Comparison of ENCODE assay signal across 8 cellular contexts in genomic region chr2:84495539-84496146, GRCh38. TPM values are rescaled to one million over a fixed set of nuclear protein-coding genes. Genes with fewer than 3 reads are reported as not detected.
A peak's percentile ranks its signal among the peaks of the same experiment; 100 is the strongest.
DNase-seq lines count a peak whose midpoint lies in the region; ATAC-seq and TF ChIP-seq lines count a peak whose summit lies in the region.

No MANE protein-coding gene starts in this region.

- no peaks in the 10 kb centered on the region for H3K79me2 ChIP-seq in DOHH2 (ENCODE audit: control insufficient read depth, low read length)

- no peaks in the 10 kb centered on the region for H3K9me2 ChIP-seq in DOHH2 (replicated peaks; ENCODE audit: control insufficient read depth, low read length)

- no peaks in the 10 kb centered on the region for H4K20me1 ChIP-seq in DOHH2 (ENCODE audit: control insufficient read depth, insufficient read depth, low read depth, low read length)

- no peak overlapping the region for H3K4me2 ChIP-seq in DOHH2 (ENCODE audit: low read length)

- no peaks in the 10 kb centered on the region for H3K9me3 ChIP-seq in DOHH2 (ENCODE audit: control insufficient read depth, insufficient read depth, low read length)
- no peaks in the 10 kb centered on the region for H3K9me3 ChIP-seq in gastrocnemius medialis

- H3K27me3 ChIP-seq in DOHH2 (ENCODE audit: control insufficient read depth, low read length) (no peaks in the 10 kb centered on the region), gastrocnemius medialis (no peaks in the 10 kb centered on the region)

- no peaks in the 10 kb centered on the region for H3K36me3 ChIP-seq in DOHH2 (ENCODE audit: control insufficient read depth, low read length)
- no peaks in the 10 kb centered on the region for H3K36me3 ChIP-seq in gastrocnemius medialis

- peak; percentile 80 for DNase-seq in NCI-H82 (lab: John Stamatoyannopoulos, UW)
- DNase-seq in activated naive CD8-positive, alpha-beta T cell treated with anti-CD3 and anti-CD28 coated beads, Interleukin-2, amount 50 U/mL, for 24 hours, result no peak
- no peak for DNase-seq in left cardiac atrium
- no peak for DNase-seq in gastrocnemius medialis
- no peak for DNase-seq in ureter (ENCODE audit: low spot score)

- in situ Hi-C loops in gastrocnemius medialis (cut with MboI; ENCODE audit: low sequenced_read_pairs in 4 of 4), result loop anchor here (5.0 to 25.0 kb wide), 4 partner anchors 377 to 792 kb away; partner anchors contain the start of gene TRABD2A (in 3 of the 4)

- H3K4me1 Mint-ChIP-seq in activated naive CD8-positive, alpha-beta T cell treated with anti-CD3 and anti-CD28 coated beads, Interleukin-2, amount 50 U/mL, for 24 hours, result peaks cover 8% of the 10 kb centered on the region

- H3F3A ChIP-seq in DOHH2 (ENCODE audit: control insufficient read depth, insufficient read depth), result no peaks in the 10 kb centered on the region

- no peaks in the 10 kb centered on the region for H3K9me3 Mint-ChIP-seq in activated naive CD8-positive, alpha-beta T cell treated with anti-CD3 and anti-CD28 coated beads, Interleukin-2, amount 50 U/mL, for 24 hours

- no peak for TF ChIP-seq POLR2A in gastrocnemius medialis (IDR thresholded peaks at IDR 0.05)

- H3K4me3 ChIP-seq in DOHH2 (ENCODE audit: low read length) (no peak overlapping the region), gastrocnemius medialis (no peak overlapping the region)

- H3K27me3 Mint-ChIP-seq in activated naive CD8-positive, alpha-beta T cell treated with anti-CD3 and anti-CD28 coated beads, Interleukin-2, amount 50 U/mL, for 24 hours, result no peaks in the 10 kb centered on the region

- peak; percentile 55 for TF ChIP-seq CTCF in DOHH2 (IDR thresholded peaks at IDR 0.05; ENCODE audit: low read depth, low read length, poor library complexity, severe bottlenecking)
- TF ChIP-seq CTCF in gastrocnemius medialis (IDR thresholded peaks at IDR 0.05 in 4 of 5, conservative IDR thresholded peaks at IDR 0.05 in 1 of 5), result peak; percentile 40 to 61 (median 55)

- H3K4me3 Mint-ChIP-seq in activated naive CD8-positive, alpha-beta T cell treated with anti-CD3 and anti-CD28 coated beads, Interleukin-2, amount 50 U/mL, for 24 hours, result no peak overlapping the region

- H3K4me1 ChIP-seq in DOHH2 (ENCODE audit: control insufficient read depth, low read length) (peaks cover 4% of the 10 kb centered on the region; the same call in 1 of the 2 replicates), gastrocnemius medialis (no peaks in the 10 kb centered on the region)

- ATAC-seq in GM19438 (IDR thresholded peaks at IDR 0.05; ENCODE audit: low read depth, unreplicated experiment), result peak; percentile 65
- peak; percentile 57 for ATAC-seq in HG03520 (IDR thresholded peaks at IDR 0.05; ENCODE audit: unreplicated experiment)
- peak; percentile 89 for ATAC-seq in activated naive CD8-positive, alpha-beta T cell treated with anti-CD3 and anti-CD28 coated beads, Interleukin-2, amount 50 U/mL, for 24 hours
- peak; percentile 78 to 81 for ATAC-seq in left cardiac atrium
- peak in 1 of 2 donors; percentile 56 for ATAC-seq in gastrocnemius medialis

- intact Hi-C loops in left cardiac atrium (cut with DNase I), result loop anchor here (2.0 to 10.0 kb wide), 4 partner anchors 137 to 431 kb away; partner anchors contain the start of gene TRABD2A (in 1 of the 2)
- intact Hi-C loops in gastrocnemius medialis (cut with DNase I; ENCODE audit: low total_unique reads), result loop anchor here (1.0 kb wide), 1 partner anchor 387 kb away; no protein-coding TSS in a partner anchor

- H3K27ac Mint-ChIP-seq in activated naive CD8-positive, alpha-beta T cell treated with anti-CD3 and anti-CD28 coated beads, Interleukin-2, amount 50 U/mL, for 24 hours, result no peak overlapping the region

- no peak overlapping the region for H3K27ac ChIP-seq in DOHH2 (ENCODE audit: low read depth, low read length)
- no peak overlapping the region for H3K27ac ChIP-seq in gastrocnemius medialis

- no peaks in the 10 kb centered on the region for H3K36me3 Mint-ChIP-seq in activated naive CD8-positive, alpha-beta T cell treated with anti-CD3 and anti-CD28 coated beads, Interleukin-2, amount 50 U/mL, for 24 hours (ENCODE audit: low read depth)

RNA-seq across cellular contexts. Expression of gene DNAH6, which starts 20.7 kb away (rescaled TPM):
- total RNA-seq in left cardiac atrium (under 1 TPM; 0.16 to 0.38 TPM), gastrocnemius medialis (not detected), ureter (2.2 TPM)

RNA-seq across cellular contexts. Expression of gene SUCLG1, which starts 36.6 kb away (rescaled TPM):
- 100 to 1,000 TPM; 193 to 197 TPM for total RNA-seq in left cardiac atrium
- 100 to 1,000 TPM in 3 of 4 donors, 10 to 100 TPM in 1; 96.9 to 136 (median 117) TPM for total RNA-seq in gastrocnemius medialis
- 90.7 TPM for total RNA-seq in ureter
